Comparison of ENCODE assay signal across 15 cellular contexts in genomic region chr20:50020283-50020682, GRCh38. TPM values are rescaled to one million over a fixed set of nuclear protein-coding genes. Genes with fewer than 3 reads are reported as not detected.
DNase-seq lines count a peak whose midpoint lies in the region; ATAC-seq and TF ChIP-seq lines count a peak whose summit lies in the region.
"Had no signal": no experiment of that assay in that cellular context is flagged by ENCODE, and none has a peak within 500 bp of the region (broad histone marks: within the 10 kb centered on the region; RNA-seq: fewer than 3 reads in every experiment).

No MANE protein-coding gene starts in this region.

- H3K79me2 ChIP-seq in H9 (ENCODE audit: insufficient read depth, low read length): no peaks in the 10 kb centered on the region

- no peak overlapping the region for H4K5ac ChIP-seq in H9 (ENCODE audit: insufficient read length, low read depth, low read length)

- no peak overlapping the region for H4K8ac ChIP-seq in H9 (replicated peaks; ENCODE audit: insufficient read length, low read depth, low read length)

- H3K27ac Mint-ChIP-seq in Calu3 (ENCODE audit: unreplicated experiment) (peak overlapping the region; percentile 52), H9 (no peak overlapping the region; a peak in 1 of 7 replicates), progenitor cell of endocrine pancreas (no peak overlapping the region)
- H3K27ac Mint-ChIP-seq: activated CD4-positive, alpha-beta T cell treated with anti-CD3 and anti-CD28 coated beads, Interleukin-2, amount 10 ng/mL, durations not matched to agents 7 days and 5 days had no signal

- no peak overlapping the region for H3K9ac ChIP-seq in H9 (ENCODE audit: extremely low read depth, insufficient read length, low read length)

- ATAC-seq in HG02763 (IDR thresholded peaks at IDR 0.05; ENCODE audit: unreplicated experiment): no peak

- H3K18ac ChIP-seq in H9 (ENCODE audit: insufficient read length, low read depth, low read length): no peak overlapping the region

- H3K4me1 Mint-ChIP-seq in Calu3 (ENCODE audit: low read depth, unreplicated experiment) (peaks cover 34% of the 10 kb centered on the region), H9 (peaks cover 7 to 16% of the 10 kb centered on the region in 2 experiments), progenitor cell of endocrine pancreas (ENCODE audit: low read depth) (no peaks in the 10 kb centered on the region)

- H3K27me3 ChIP-seq in H9 (ENCODE audit: insufficient read depth, low read length): no peaks in the 10 kb centered on the region

- H3K9me3 ChIP-seq in H9 (ENCODE audit: control insufficient read depth, low read depth, low read length): no peaks in the 10 kb centered on the region

- H3K79me1 ChIP-seq in H9 (ENCODE audit: insufficient read depth, low read depth, low read length, poor library complexity, severe bottlenecking): no peaks in the 10 kb centered on the region

- no peak overlapping the region for H3K14ac ChIP-seq in H9 (ENCODE audit: insufficient read depth, low read length)

- peaks cover 2% of the 10 kb centered on the region; the same call in 1 of the 2 replicates for H3K4me1 ChIP-seq in H9 (ENCODE audit: insufficient read depth, low read length)

- H3T11ph ChIP-seq in H9 (ENCODE audit: low read length): no peak overlapping the region

- TF ChIP-seq CTCF in Calu3 (IDR thresholded peaks at IDR 0.05; ENCODE audit: unreplicated experiment) (no peak), VCaP (conservative IDR thresholded peaks at IDR 0.05) (no peak), H9 (conservative IDR thresholded peaks at IDR 0.05) (no peak), progenitor cell of endocrine pancreas (IDR thresholded peaks at IDR 0.05; ENCODE audit: unreplicated experiment) (no peak)

- CTCF ChIA-PET in Calu3 (lab: Charles Lee): interaction anchor here (1.2 kb wide), 1 partner anchor 19 kb away, joined by 3 read pairs; no protein-coding TSS in a partner anchor

- no peaks in the 10 kb centered on the region for H4K20me1 ChIP-seq in H9 (ENCODE audit: control insufficient read depth, insufficient read depth, insufficient read length)

- no peak overlapping the region for H2BK120ac ChIP-seq in H9 (ENCODE audit: low read depth, low read length, poor library complexity, severe bottlenecking)

- H3K4me3 Mint-ChIP-seq in Calu3 (ENCODE audit: low read depth, unreplicated experiment) (no peak overlapping the region), H9 (no peak overlapping the region), progenitor cell of endocrine pancreas (ENCODE audit: low read depth) (no peak overlapping the region)
- H3K4me3 Mint-ChIP-seq: activated CD4-positive, alpha-beta T cell treated with anti-CD3 and anti-CD28 coated beads, Interleukin-2, amount 10 ng/mL, durations not matched to agents 7 days and 5 days; immature natural killer cell; naive B cell had no signal

- peaks cover 3% of the 10 kb centered on the region for H3K23me2 ChIP-seq in H9 (ENCODE audit: insufficient read length, low read depth, low read length, poor library complexity, severe bottlenecking)

- no CpG with 5 or more reads among the region's 3 CpGs for WGBS in H9 (ENCODE audit: extremely low coverage, insufficient read length, low lambda C conversion rate)

- H3K27me3 Mint-ChIP-seq in Calu3 (ENCODE audit: unreplicated experiment): no peaks in the 10 kb centered on the region
- peaks cover 9% of the 10 kb centered on the region for H3K27me3 Mint-ChIP-seq in H9 (ENCODE audit: low read depth)
- H3K27me3 Mint-ChIP-seq in progenitor cell of endocrine pancreas: peaks cover 5% of the 10 kb centered on the region
- H3K27me3 Mint-ChIP-seq: activated CD4-positive, alpha-beta T cell treated with anti-CD3 and anti-CD28 coated beads, Interleukin-2, amount 10 ng/mL, durations not matched to agents 7 days and 5 days had no signal

- H2AFZ ChIP-seq in H9 (ENCODE audit: low read length): no peak overlapping the region

- H4K91ac ChIP-seq in H9 (ENCODE audit: insufficient read length, low read depth, low read length): no peak overlapping the region

- peaks cover 9% of the 10 kb centered on the region for H3K36me3 Mint-ChIP-seq in Calu3 (ENCODE audit: insufficient read depth, unreplicated experiment)
- H3K36me3 Mint-ChIP-seq in H9 (ENCODE audit: insufficient read depth in 1 of 3, low read depth in 3 of 3): no peaks in the 10 kb centered on the region; a peak in 1 of 7 replicates
- no peaks in the 10 kb centered on the region for H3K36me3 Mint-ChIP-seq in progenitor cell of endocrine pancreas (ENCODE audit: insufficient read depth)
- H3K36me3 Mint-ChIP-seq: immature natural killer cell, naive B cell had no signal

- no peak overlapping the region for H3K4me2 ChIP-seq in H9 (ENCODE audit: insufficient read depth, insufficient read length, low read length)

- no peak overlapping the region for H3K56ac ChIP-seq in H9 (ENCODE audit: insufficient read length, low read depth, low read length)

- no peak overlapping the region for H2AK5ac ChIP-seq in H9 (ENCODE audit: insufficient read length, low read length)

- H3K9me3 Mint-ChIP-seq in Calu3 (ENCODE audit: low read depth, unreplicated experiment) (no peaks in the 10 kb centered on the region), H9 (no peaks in the 10 kb centered on the region), progenitor cell of endocrine pancreas (ENCODE audit: low read depth) (no peaks in the 10 kb centered on the region)
- H3K9me3 Mint-ChIP-seq: activated CD4-positive, alpha-beta T cell treated with anti-CD3 and anti-CD28 coated beads, Interleukin-2, amount 10 ng/mL, durations not matched to agents 7 days and 5 days; immature natural killer cell; naive B cell had no signal

- H2BK12ac ChIP-seq in H9 (ENCODE audit: insufficient read length, low read depth, low read length): no peak overlapping the region

- H3K4ac ChIP-seq in H9 (ENCODE audit: low read depth, low read length): no peak overlapping the region

- no peak overlapping the region for H2BK5ac ChIP-seq in H9 (ENCODE audit: insufficient read length, low read length)

- intact Hi-C loops in Calu3 (cut with micrococcal nuclease; ENCODE audit: unreplicated experiment): no loop called here

- H3K27ac ChIP-seq in VCaP: peak overlapping the region; percentile 85
- H3K27ac ChIP-seq in H9 (ENCODE audit: insufficient read length, low read depth, low read length): no peak overlapping the region

- H2BK15ac ChIP-seq in H9 (ENCODE audit: low read depth, low read length): no peak overlapping the region

- H2BK20ac ChIP-seq in H9 (ENCODE audit: low read depth, low read length, poor library complexity, severe bottlenecking): no peak overlapping the region

- DNase-seq in Calu3 (no peak), Kasumi-1 (lab: John Stamatoyannopoulos, UW) (peak; percentile 54 to 66), kidney tubule cell (ENCODE audit: low spot score) (peak; percentile 71), H9 (no peak), COLO668 (lab: John Stamatoyannopoulos, UW; ENCODE audit: unreplicated experiment) (no peak), progenitor cell of endocrine pancreas (ENCODE audit: low spot score, unreplicated experiment) (no peak)
- DNase-seq: activated CD4-positive, alpha-beta T cell treated with anti-CD3 and anti-CD28 coated beads, Interleukin-2, amount 10 ng/mL, durations not matched to agents 7 days and 5 days; amniotic stem cell; DMS 273 treated with DMSO at 0.1 percent for 48 hours; naive B cell; NCI-H146; stimulated activated CD4-positive, alpha-beta T cell treated with anti-CD3 and anti-CD28 coated beads, Interleukin-12 subunit alpha, Interleukin-12 subunit beta, amount 100 ng/mL, for 4 hours had no signal

- no TSS peak for BruUV-seq in Calu3 (replicated peaks; lab: Mats Ljungman, UMichigan)

- H3K23ac ChIP-seq in H9 (ENCODE audit: insufficient read length, low read depth, low read length): no peak overlapping the region

RNA-seq across cellular contexts. Expression of gene SNAI1, which starts 37.5 kb away (rescaled TPM):
- total RNA-seq in Calu3 (2022) (0.81 and 0.90 TPM in 2 replicates), H9 (2021) (6.4 and 7.0 TPM in 2 replicates), progenitor cell of endocrine pancreas (1.3 and 1.7 TPM in 2 replicates)

Comparison
In these comparisons a context has a peak if more than half of its experiments do, and no peak if none do; other contexts are left out.
1. DNase-seq: peak in Kasumi-1 (2 of 2) and kidney tubule cell (single experiment); none in Calu3 (single experiment), H9 (single experiment), COLO668 (single experiment) and progenitor cell of endocrine pancreas (single experiment).